ENCODE assay signal across 28 cellular contexts in the genomic region with DNA sequence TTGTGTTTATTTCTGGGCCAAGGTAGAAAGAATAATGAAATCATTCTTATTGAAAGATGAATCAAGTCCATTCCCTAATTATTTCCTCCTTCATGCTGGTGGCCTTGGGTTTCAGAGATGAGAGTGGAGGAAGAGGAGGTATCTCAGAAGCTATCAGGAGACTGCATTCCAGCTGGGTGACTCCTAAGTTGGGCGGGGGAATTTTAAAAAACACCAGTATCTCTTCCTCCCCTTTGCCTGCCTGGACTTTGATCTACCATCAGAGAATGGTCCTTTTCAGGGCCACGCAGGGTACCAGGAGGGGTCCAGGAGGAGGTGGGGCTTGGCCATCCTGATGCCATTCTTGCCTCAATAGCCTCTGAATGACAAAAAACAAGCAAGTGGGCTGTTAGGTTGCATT.
"Had no signal": no experiment of that assay in that cellular context is flagged by ENCODE, and none has a peak within 500 bp of the region (broad histone marks: within the 10 kb centered on the region; RNA-seq: fewer than 3 reads in every experiment).

No MANE protein-coding gene starts in this region.

- H3K4me3 ChIP-seq: gastroesophageal sphincter, pancreas, prostate gland, sigmoid colon, upper lobe of left lung had no signal

- H3K36me3 ChIP-seq: brain microvascular endothelial cell, gastroesophageal sphincter, pancreas, prostate gland, sigmoid colon, upper lobe of left lung had no signal

- H3K27me3 ChIP-seq: brain microvascular endothelial cell, gastroesophageal sphincter, pancreas, sigmoid colon, upper lobe of left lung had no signal

- H3K4me1 ChIP-seq: gastroesophageal sphincter, pancreas, prostate gland, sigmoid colon, upper lobe of left lung had no signal

- H3K9me3 ChIP-seq: pancreas, prostate gland, sigmoid colon, upper lobe of left lung had no signal

- DNase-seq: activated CD4-positive, alpha-beta memory T cell treated with anti-CD3 and anti-CD28 coated beads for 36 hours; activated CD4-positive, CD25-positive, alpha-beta regulatory T cell treated with anti-CD3 and anti-CD28 coated beads, Interleukin-2, amount 50 U/mL, for 72 hours; activated gamma-delta T cell treated with Interleukin-2 at 50 U/mL for 16 hours; activated naive CD4-positive, alpha-beta T cell treated with anti-CD3 and anti-CD28 coated beads, Interleukin-2, amount 50 U/mL, for 16 hours; activated T-cell treated with anti-CD3 and anti-CD28 coated beads, Interleukin-2, amount 50 U/mL, for 4 hours; amniotic stem cell; brain microvascular endothelial cell; caudate nucleus; hippocampal formation; kidney; midbrain; naive thymus-derived CD4-positive, alpha-beta T cell; pancreas; retina; sigmoid colon; small intestine; stimulated activated CD4-positive, alpha-beta T cell treated with anti-CD3 and anti-CD28 coated beads, Interleukin-4, amount 100 ng/mL, for 4 hours; stimulated activated CD8-positive, alpha-beta memory T cell treated with anti-CD3 and anti-CD28 coated beads, Interleukin-4, amount 100 ng/mL, for 48 hours; stimulated activated naive CD8-positive, alpha-beta T cell treated with anti-CD3 and anti-CD28 coated beads, Interleukin-15, amount 100 ng/mL, for 72 hours; substantia nigra; T1000; upper lobe of left lung had no signal

- H3K27ac ChIP-seq: brain microvascular endothelial cell, gastroesophageal sphincter, pancreas, prostate gland, sigmoid colon, upper lobe of left lung had no signal

- FAIRE-seq: astrocyte, endothelial cell of umbilical vein, kidney, pancreas, small intestine had no signal

- ATAC-seq: activated T-cell treated with anti-CD3 and anti-CD28 coated beads, Interleukin-2, amount 50 U/mL, for 4 hours; activated T-helper 17 cell treated with anti-CD3 and anti-CD28 coated beads, Interleukin-2, amount 50 U/mL, for 72 hours; gastroesophageal sphincter; naive thymus-derived CD4-positive, alpha-beta T cell; pancreas; stimulated activated memory B cell treated with anti-CD40 and anti-IgM and Interleukin-4, amounts not matched to agents 10 μg/mL and 1 μg/mL and 100 μg/mL, for 72 hours; stimulated activated naive CD8-positive, alpha-beta T cell treated with anti-CD3 and anti-CD28 coated beads, Interleukin-15, amount 100 ng/mL, for 72 hours had no signal
